In the genomic region with DNA sequence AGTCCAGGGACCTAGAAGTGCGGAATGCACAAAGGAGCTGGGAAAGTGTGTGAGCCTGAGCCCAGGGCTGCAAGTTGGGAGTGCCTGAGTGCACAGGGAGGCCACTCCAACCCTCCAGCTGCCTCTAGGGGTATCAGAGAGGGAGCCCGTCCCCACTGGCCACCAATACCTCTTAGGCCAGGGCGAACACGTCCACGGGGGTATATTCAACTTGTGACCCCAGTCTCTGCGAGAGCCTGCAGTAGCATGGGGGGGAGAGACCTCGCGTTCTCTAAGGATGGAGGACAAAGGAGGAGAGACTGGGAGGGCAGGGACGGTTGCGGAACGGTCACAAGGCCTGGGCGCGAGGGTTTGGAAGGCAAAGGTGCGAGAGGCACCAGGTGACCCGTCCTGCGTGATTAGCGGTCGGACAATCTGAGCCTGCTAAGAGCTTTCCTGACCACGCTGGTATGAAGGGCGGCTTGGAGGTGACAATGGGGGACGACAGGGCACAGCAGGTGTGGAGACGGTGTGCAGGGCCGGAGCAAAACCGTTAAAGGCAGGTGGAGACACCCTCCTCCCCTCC, we compare ENCODE assay signal across 6 cellular contexts. TPM values are rescaled to one million over a fixed set of nuclear protein-coding genes. Genes with fewer than 3 reads are reported as not detected.
A peak's percentile ranks its signal among the peaks of the same experiment; 100 is the strongest.
DNase-seq lines count a peak whose midpoint lies in the region; ATAC-seq and TF ChIP-seq lines count a peak whose summit lies in the region.

No MANE protein-coding gene starts in this region.

- H3K27ac ChIP-seq in liver (ENCODE audit: low read depth in 1 of 2, low read length in 2 of 2) = peak overlapping the region; percentile 53 to 72

- H3K9me3 Mint-ChIP-seq in activated CD8-positive, alpha-beta T cell treated with anti-CD3 and anti-CD28 coated beads, Interleukin-2, amount 10 ng/mL, durations not matched to agents 7 days and 5 days (ENCODE audit: insufficient read depth) = no peaks in the 10 kb centered on the region

- TF ChIP-seq CTCF in liver (IDR thresholded peaks at IDR 0.05; ENCODE audit: low read depth, low read length, missing input control) = no peak

- ATAC-seq in GM18511 (IDR thresholded peaks at IDR 0.05; ENCODE audit: unreplicated experiment) (peak; percentile 7), GM19395 (IDR thresholded peaks at IDR 0.05; ENCODE audit: unreplicated experiment) (no peak), HG02840 (IDR thresholded peaks at IDR 0.05; ENCODE audit: low FRiP score, unreplicated experiment) (no peak)
- ATAC-seq in activated CD8-positive, alpha-beta T cell treated with anti-CD3 and anti-CD28 coated beads, Interleukin-2, amount 10 ng/mL, durations not matched to agents 7 days and 5 days = no peak

- H3K36me3 Mint-ChIP-seq in activated CD8-positive, alpha-beta T cell treated with anti-CD3 and anti-CD28 coated beads, Interleukin-2, amount 10 ng/mL, durations not matched to agents 7 days and 5 days (ENCODE audit: low read depth) = peaks cover 32% of the 10 kb centered on the region

- POLR2A ChIA-PET in activated CD8-positive, alpha-beta T cell treated with anti-CD3 and anti-CD28 coated beads, Interleukin-2, amount 10 ng/mL, durations not matched to agents 7 days and 5 days (lab: Charles Lee) = interaction anchor here (0.9 kb wide), 1 partner anchor 187 kb away, joined by 3 read pairs; no protein-coding TSS in a partner anchor

- WGBS in liver = 13% methylated on average over 24 of the region's 24 CpGs

- CTCF ChIA-PET in activated CD8-positive, alpha-beta T cell treated with anti-CD3 and anti-CD28 coated beads, Interleukin-2, amount 10 ng/mL, durations not matched to agents 7 days and 5 days (lab: Charles Lee) = no interaction called here

- H3K9me3 ChIP-seq in liver (ENCODE audit: control insufficient read depth in 4 of 4, low read length in 3 of 4) = no peaks in the 10 kb centered on the region

- H3K4me3 ChIP-seq in liver (ENCODE audit: low read depth in 1 of 3, low read length in 3 of 3) = peak overlapping the region; percentile 27 to 65 (median 39)

- peak overlapping the region in 1 of 2 donors; percentile 3 for H3K9ac ChIP-seq in liver (ENCODE audit: low read depth in 1 of 2, low read length in 2 of 2)

- TF ChIP-seq RAD21 in liver (IDR thresholded peaks at IDR 0.05) = no peak

- H3K27me3 ChIP-seq in liver (ENCODE audit: control insufficient read depth in 4 of 4, insufficient read depth in 4 of 4, low read length in 3 of 4) = no peaks in the 10 kb centered on the region

- H3K4me1 ChIP-seq in liver (ENCODE audit: control insufficient read depth in 4 of 4, insufficient read depth in 4 of 4, low read length in 3 of 4) = peaks cover 14 to 37% (median 27%) of the 10 kb centered on the region in 4 donors

- H3K36me3 ChIP-seq in liver (ENCODE audit: control insufficient read depth in 4 of 4, insufficient read depth in 3 of 4, low read depth in 1 of 4, low read length in 3 of 4) = peaks cover 3 to 21% (median 9%) of the 10 kb centered on the region in 4 donors

- H3K4me3 Mint-ChIP-seq in activated CD8-positive, alpha-beta T cell treated with anti-CD3 and anti-CD28 coated beads, Interleukin-2, amount 10 ng/mL, durations not matched to agents 7 days and 5 days = peak overlapping the region; percentile 96

- no peak for DNase-seq in activated CD8-positive, alpha-beta T cell treated with anti-CD3 and anti-CD28 coated beads, Interleukin-2, amount 10 ng/mL, durations not matched to agents 7 days and 5 days
- DNase-seq in AG08396 (ENCODE audit: low spot score) = no peak

- H3K27ac Mint-ChIP-seq in activated CD8-positive, alpha-beta T cell treated with anti-CD3 and anti-CD28 coated beads, Interleukin-2, amount 10 ng/mL, durations not matched to agents 7 days and 5 days = peak overlapping the region; percentile 97

- H3K4me1 Mint-ChIP-seq in activated CD8-positive, alpha-beta T cell treated with anti-CD3 and anti-CD28 coated beads, Interleukin-2, amount 10 ng/mL, durations not matched to agents 7 days and 5 days (ENCODE audit: low read depth) = peaks cover 39% of the 10 kb centered on the region

- H3K27me3 Mint-ChIP-seq in activated CD8-positive, alpha-beta T cell treated with anti-CD3 and anti-CD28 coated beads, Interleukin-2, amount 10 ng/mL, durations not matched to agents 7 days and 5 days (ENCODE audit: low read depth) = no peaks in the 10 kb centered on the region

TF ChIP-seq in liver, 16 proteins besides CTCF, POLR2A, EP300 and RAD21 (continues in another document):
- TF ChIP-seq HNF4A (conservative IDR thresholded peaks at IDR 0.05) = no peak
- TF ChIP-seq FOXA2 (IDR thresholded peaks at IDR 0.05) = no peak
- no peak for TF ChIP-seq HNF4G (IDR thresholded peaks at IDR 0.05)
- TF ChIP-seq SP1 (IDR thresholded peaks at IDR 0.05) = no peak
- TF ChIP-seq, protein P1, sequence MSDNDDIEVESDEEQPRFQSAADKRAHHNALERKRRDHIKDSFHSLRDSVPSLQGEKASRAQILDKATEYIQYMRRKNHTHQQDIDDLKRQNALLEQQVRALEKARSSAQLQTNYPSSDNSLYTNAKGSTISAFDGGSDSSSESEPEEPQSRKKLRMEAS (IDR thresholded peaks at IDR 0.05) = no peak
- TF ChIP-seq RXRA (IDR thresholded peaks at IDR 0.05) = no peak
- TF ChIP-seq, protein P2, sequence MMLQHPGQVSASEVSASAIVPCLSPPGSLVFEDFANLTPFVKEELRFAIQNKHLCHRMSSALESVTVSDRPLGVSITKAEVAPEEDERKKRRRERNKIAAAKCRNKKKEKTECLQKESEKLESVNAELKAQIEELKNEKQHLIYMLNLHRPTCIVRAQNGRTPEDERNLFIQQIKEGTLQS (IDR thresholded peaks at IDR 0.05) = no peak
- no peak for TF ChIP-seq JUND (IDR thresholded peaks at IDR 0.05)
- TF ChIP-seq FOXA1 (IDR thresholded peaks at IDR 0.05) = no peak
- no peak for TF ChIP-seq YY1 (IDR thresholded peaks at IDR 0.05)
- TF ChIP-seq, protein P3, sequence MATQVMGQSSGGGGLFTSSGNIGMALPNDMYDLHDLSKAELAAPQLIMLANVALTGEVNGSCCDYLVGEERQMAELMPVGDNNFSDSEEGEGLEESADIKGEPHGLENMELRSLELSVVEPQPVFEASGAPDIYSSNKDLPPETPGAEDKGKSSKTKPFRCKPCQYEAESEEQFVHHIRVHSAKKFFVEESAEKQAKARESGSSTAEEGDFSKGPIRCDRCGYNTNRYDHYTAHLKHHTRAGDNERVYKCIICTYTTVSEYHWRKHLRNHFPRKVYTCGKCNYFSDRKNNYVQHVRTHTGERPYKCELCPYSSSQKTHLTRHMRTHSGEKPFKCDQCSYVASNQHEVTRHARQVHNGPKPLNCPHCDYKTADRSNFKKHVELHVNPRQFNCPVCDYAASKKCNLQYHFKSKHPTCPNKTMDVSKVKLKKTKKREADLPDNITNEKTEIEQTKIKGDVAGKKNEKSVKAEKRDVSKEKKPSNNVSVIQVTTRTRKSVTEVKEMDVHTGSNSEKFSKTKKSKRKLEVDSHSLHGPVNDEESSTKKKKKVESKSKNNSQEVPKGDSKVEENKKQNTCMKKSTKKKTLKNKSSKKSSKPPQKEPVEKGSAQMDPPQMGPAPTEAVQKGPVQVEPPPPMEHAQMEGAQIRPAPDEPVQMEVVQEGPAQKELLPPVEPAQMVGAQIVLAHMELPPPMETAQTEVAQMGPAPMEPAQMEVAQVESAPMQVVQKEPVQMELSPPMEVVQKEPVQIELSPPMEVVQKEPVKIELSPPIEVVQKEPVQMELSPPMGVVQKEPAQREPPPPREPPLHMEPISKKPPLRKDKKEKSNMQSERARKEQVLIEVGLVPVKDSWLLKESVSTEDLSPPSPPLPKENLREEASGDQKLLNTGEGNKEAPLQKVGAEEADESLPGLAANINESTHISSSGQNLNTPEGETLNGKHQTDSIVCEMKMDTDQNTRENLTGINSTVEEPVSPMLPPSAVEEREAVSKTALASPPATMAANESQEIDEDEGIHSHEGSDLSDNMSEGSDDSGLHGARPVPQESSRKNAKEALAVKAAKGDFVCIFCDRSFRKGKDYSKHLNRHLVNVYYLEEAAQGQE (IDR thresholded peaks at IDR 0.05) = no peak
- TF ChIP-seq GABPA (IDR thresholded peaks at IDR 0.05 in 1 of 2, conservative IDR thresholded peaks at IDR 0.05 in 1 of 2) = no peak
- TF ChIP-seq EGR1 (IDR thresholded peaks at IDR 0.05; ENCODE audit: low read depth in 2 of 2) = no peak
- TF ChIP-seq, protein P4, sequence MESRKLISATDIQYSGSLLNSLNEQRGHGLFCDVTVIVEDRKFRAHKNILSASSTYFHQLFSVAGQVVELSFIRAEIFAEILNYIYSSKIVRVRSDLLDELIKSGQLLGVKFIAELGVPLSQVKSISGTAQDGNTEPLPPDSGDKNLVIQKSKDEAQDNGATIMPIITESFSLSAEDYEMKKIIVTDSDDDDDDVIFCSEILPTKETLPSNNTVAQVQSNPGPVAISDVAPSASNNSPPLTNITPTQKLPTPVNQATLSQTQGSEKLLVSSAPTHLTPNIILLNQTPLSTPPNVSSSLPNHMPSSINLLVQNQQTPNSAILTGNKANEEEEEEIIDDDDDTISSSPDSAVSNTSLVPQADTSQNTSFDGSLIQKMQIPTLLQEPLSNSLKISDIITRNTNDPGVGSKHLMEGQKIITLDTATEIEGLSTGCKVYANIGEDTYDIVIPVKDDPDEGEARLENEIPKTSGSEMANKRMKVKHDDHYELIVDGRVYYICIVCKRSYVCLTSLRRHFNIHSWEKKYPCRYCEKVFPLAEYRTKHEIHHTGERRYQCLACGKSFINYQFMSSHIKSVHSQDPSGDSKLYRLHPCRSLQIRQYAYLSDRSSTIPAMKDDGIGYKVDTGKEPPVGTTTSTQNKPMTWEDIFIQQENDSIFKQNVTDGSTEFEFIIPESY (IDR thresholded peaks at IDR 0.05) = no peak

RNA-seq across cellular contexts. Expression of a gene that starts 0.7 kb away (rescaled TPM):
- total RNA-seq in activated CD8-positive, alpha-beta T cell treated with anti-CD3 and anti-CD28 coated beads, Interleukin-2, amount 10 ng/mL, durations not matched to agents 7 days and 5 days = 10 to 100 TPM; 54.6 to 55.0 TPM
- 10 to 100 TPM in 1 of 2 donors, 1 to 10 TPM in 1; 6.7 to 10.9 TPM for total RNA-seq in liver
- 10 to 100 TPM; 14.3 to 18.0 TPM for polyA plus RNA-seq in liver

RNA-seq across cellular contexts. Expression of a gene that starts 13.7 kb away (rescaled TPM):
- total RNA-seq in activated CD8-positive, alpha-beta T cell treated with anti-CD3 and anti-CD28 coated beads, Interleukin-2, amount 10 ng/mL, durations not matched to agents 7 days and 5 days = 10 to 100 TPM; 56.0 to 63.8 TPM
- total RNA-seq in liver = 10 to 100 TPM; 19.6 to 26.1 TPM
- 100 to 1,000 TPM in 1 of 2 donors, 10 to 100 TPM in 1; 85.2 to 101 TPM for polyA plus RNA-seq in liver

RNA-seq across cellular contexts. Expression of a gene that starts 13.8 kb away (rescaled TPM):
- 1,000 to 10,000 TPM; 1,476 to 1,561 TPM for total RNA-seq in activated CD8-positive, alpha-beta T cell treated with anti-CD3 and anti-CD28 coated beads, Interleukin-2, amount 10 ng/mL, durations not matched to agents 7 days and 5 days
- total RNA-seq in liver = 100 to 1,000 TPM in 1 of 2 donors, 10 to 100 TPM in 1; 74.7 to 205 TPM
- 100 to 1,000 TPM; 324 to 467 TPM for polyA plus RNA-seq in liver

RNA-seq across cellular contexts. Expression of a gene that starts 35.6 kb away (rescaled TPM):
- total RNA-seq in activated CD8-positive, alpha-beta T cell treated with anti-CD3 and anti-CD28 coated beads, Interleukin-2, amount 10 ng/mL, durations not matched to agents 7 days and 5 days = 1 to 10 TPM; 3.4 to 3.5 TPM
- 1 to 10 TPM; 3.3 to 4.5 TPM for total RNA-seq in liver
- 1 to 10 TPM in 1 of 2 donors, under 1 TPM in 1; 0.44 to 3.6 TPM for polyA plus RNA-seq in liver

RNA-seq across cellular contexts. Expression of a gene that starts 56.5 kb away (rescaled TPM):
- total RNA-seq in activated CD8-positive, alpha-beta T cell treated with anti-CD3 and anti-CD28 coated beads, Interleukin-2, amount 10 ng/mL, durations not matched to agents 7 days and 5 days = not detected
- 100 to 1,000 TPM in 1 of 2 donors, under 1 TPM in 1; 0.65 to 144 TPM for total RNA-seq in liver
- polyA plus RNA-seq in liver = 100 to 1,000 TPM in 1 of 2 donors, 10 to 100 TPM in 1; 25.2 to 118 TPM

Comparison
In these comparisons a context has a peak if more than half of its experiments do, and no peak if none do; other contexts are left out.
1. RNA of a gene that starts 0.7 kb away (total RNA-seq): 54.6 to 55.0 TPM in activated CD8-positive, alpha-beta T cell treated with anti-CD3 and anti-CD28 coated beads, Interleukin-2, amount 10 ng/mL, durations not matched to agents 7 days and 5 days; 6.7 to 10.9 TPM in liver; every median in the first group is over 4 times any median in the second.
2. RNA of a gene that starts 13.8 kb away (total RNA-seq): 1,476 to 1,561 TPM in activated CD8-positive, alpha-beta T cell treated with anti-CD3 and anti-CD28 coated beads, Interleukin-2, amount 10 ng/mL, durations not matched to agents 7 days and 5 days; 74.7 to 205 TPM in liver; every median in the first group is over 4 times any median in the second.